17 cellular contexts compared by ENCODE assay signal in genomic region chr12:132415456-132416120, GRCh38.
DNase-seq lines count a peak whose midpoint lies in the region; ATAC-seq, FAIRE-seq and TF ChIP-seq lines count a peak whose summit lies in the region.
"Had no signal": no experiment of that assay in that cellular context is flagged by ENCODE, and none has a peak within 500 bp of the region (broad histone marks: within the 10 kb centered on the region; RNA-seq: fewer than 3 reads in every experiment).

No MANE protein-coding gene starts in this region.

- SMC1A ChIA-PET in GM12878 (lab: Charles Lee; ENCODE audit: uncharacterized antibody, unreplicated experiment) = interaction anchor here (0.8 to 2.3 kb wide), 6 partner anchors 77 to 199 kb away, joined by 3 to 8 read pairs (median 4); no protein-coding TSS in a partner anchor

- BruUV-seq in GM12878 (replicated peaks; lab: Mats Ljungman, UMichigan) = no TSS peak
- BruUV-seq in Caco-2 (replicated peaks; lab: Mats Ljungman, UMichigan) = no TSS peak

- no peaks in the 10 kb centered on the region for H3K9me3 ChIP-seq in DOHH2 (ENCODE audit: control insufficient read depth, insufficient read depth, low read length)
- H3K9me3 ChIP-seq in GM12878 (replicated peaks; ENCODE audit: control insufficient read depth, insufficient read depth, low read length) = no peaks in the 10 kb centered on the region
- H3K9me3 ChIP-seq in lower lobe of right lung = no peaks in the 10 kb centered on the region
- H3K9me3 ChIP-seq in Caco-2 = no peaks in the 10 kb centered on the region
- H3K9me3 ChIP-seq: esophagus squamous epithelium, psoas muscle had no signal

- no peak overlapping the region for H3K27ac Mint-ChIP-seq in Caco-2 (ENCODE audit: unreplicated experiment)
- H3K27ac Mint-ChIP-seq: activated naive CD4-positive, alpha-beta T cell treated with anti-CD3 and anti-CD28 coated beads, Interleukin-2, amount 50 U/mL, for 72 hours; neural progenitor cell; T-cell had no signal

- H3K36me3 ChIP-seq in DOHH2 (ENCODE audit: control insufficient read depth, low read length) (no peaks in the 10 kb centered on the region), GM12878 (ENCODE audit: control insufficient read depth in 2 of 2, insufficient read depth in 2 of 2, low read length in 1 of 2) (no peaks in the 10 kb centered on the region), lower lobe of right lung (no peaks in the 10 kb centered on the region), Caco-2 (ENCODE audit: control insufficient read depth, insufficient read depth, low read length) (no peaks in the 10 kb centered on the region)
- H3K36me3 ChIP-seq: esophagus squamous epithelium, neural progenitor cell had no signal

- 34% methylated on average over 20 of the region's 21 CpGs for WGBS in GM12878 (ENCODE audit: insufficient coverage, insufficient replicate concordance, low lambda C conversion rate, missing lambda C conversion rate)

- H3K79me2 ChIP-seq in DOHH2 (ENCODE audit: control insufficient read depth, low read length) (no peaks in the 10 kb centered on the region), GM12878 (ENCODE audit: control insufficient read depth, insufficient read depth, low read length) (no peaks in the 10 kb centered on the region)

- peak overlapping the region; percentile 29 for H3K4me2 ChIP-seq in DOHH2 (ENCODE audit: low read length)
- H3K4me2 ChIP-seq in GM12878 (ENCODE audit: control insufficient read depth, insufficient read depth) = no peak overlapping the region; the same call in 1 of the 2 replicates
- H3K4me2 ChIP-seq: neural progenitor cell had no signal

- H3K4me3 ChIP-seq in DOHH2 (ENCODE audit: low read length) (no peak overlapping the region), GM12878 (no peak overlapping the region), lower lobe of right lung (no peak overlapping the region), Caco-2 (ENCODE audit: low read depth, low read length) (no peak overlapping the region)
- H3K4me3 ChIP-seq: neural progenitor cell, psoas muscle had no signal

- H3F3A ChIP-seq in DOHH2 (ENCODE audit: control insufficient read depth, insufficient read depth) = no peaks in the 10 kb centered on the region

- H4K20me1 ChIP-seq in DOHH2 (ENCODE audit: control insufficient read depth, insufficient read depth, low read depth, low read length) (no peaks in the 10 kb centered on the region), GM12878 (ENCODE audit: control insufficient read depth, insufficient read depth) (no peaks in the 10 kb centered on the region)

- RAD21 ChIA-PET in GM12878 (lab: Charles Lee; ENCODE audit: unreplicated experiment) = interaction anchor here (1.0 to 3.2 kb wide), 11 partner anchors 12 to 200 kb away, joined by 3 to 23 read pairs (median 4); no protein-coding TSS in a partner anchor

- FAIRE-seq in GM12878 (lab: Jason Lieb, UNC) = no peak
- FAIRE-seq: colon had no signal

- TF ChIP-seq CTCF in DOHH2 (IDR thresholded peaks at IDR 0.05; ENCODE audit: low read depth, low read length, poor library complexity, severe bottlenecking) (no peak), GM12878 (IDR thresholded peaks at IDR 0.05 in 2 of 3, conservative IDR thresholded peaks at IDR 0.05 in 1 of 3; ENCODE audit: control insufficient read depth in 2 of 3, extremely low read depth in 1 of 3, insufficient read depth in 1 of 3, low read depth in 3 of 3, low read length in 3 of 3) (no peak), lower lobe of right lung (IDR thresholded peaks at IDR 0.05) (no peak), Caco-2 (IDR thresholded peaks at IDR 0.05; ENCODE audit: insufficient read depth in 1 of 2, low read depth in 1 of 2, low read length in 1 of 2, severe bottlenecking in 1 of 2, unreplicated experiment in 1 of 2) (no peak)

- no peak overlapping the region for H3K4me3 Mint-ChIP-seq in Caco-2 (ENCODE audit: unreplicated experiment)
- H3K4me3 Mint-ChIP-seq: effector memory CD8-positive, alpha-beta T cell; neural progenitor cell had no signal

- no peaks in the 10 kb centered on the region for H3K9me3 Mint-ChIP-seq in Caco-2 (ENCODE audit: unreplicated experiment)
- H3K9me3 Mint-ChIP-seq: activated naive CD4-positive, alpha-beta T cell treated with anti-CD3 and anti-CD28 coated beads, Interleukin-2, amount 50 U/mL, for 72 hours; effector memory CD8-positive, alpha-beta T cell; T-cell had no signal

- CTCF ChIA-PET in GM12878 (lab: Yijun Ruan, JAX) (interaction anchor here (0.9 to 5.0 kb wide), 13 partner anchors 33 to 262 kb away, joined by 4 to 44 read pairs (median 5); no protein-coding TSS in a partner anchor), Caco-2 (lab: Charles Lee) (interaction anchor here (0.6 to 3.3 kb wide), 9 partner anchors 101 to 262 kb away, joined by 3 to 44 read pairs (median 11); no protein-coding TSS in a partner anchor)

- H3K36me3 Mint-ChIP-seq in Caco-2 (ENCODE audit: insufficient read depth, unreplicated experiment) = no peaks in the 10 kb centered on the region
- H3K36me3 Mint-ChIP-seq: activated naive CD4-positive, alpha-beta T cell treated with anti-CD3 and anti-CD28 coated beads, Interleukin-2, amount 50 U/mL, for 72 hours; brain; neural progenitor cell; T-cell had no signal

- ATAC-seq in GM21529 (IDR thresholded peaks at IDR 0.05; ENCODE audit: unreplicated experiment) = peak; percentile 8
- peak; percentile 42 for ATAC-seq in GM12878
- peak; percentile 3 to 11 for ATAC-seq in lower lobe of right lung

- peaks cover 10% of the 10 kb centered on the region for H3K27me3 Mint-ChIP-seq in Caco-2 (ENCODE audit: insufficient read depth, unreplicated experiment)
- H3K27me3 Mint-ChIP-seq: effector memory CD8-positive, alpha-beta T cell had no signal

- no peaks in the 10 kb centered on the region for H3K9me2 ChIP-seq in DOHH2 (replicated peaks; ENCODE audit: control insufficient read depth, low read length)

- DNase-seq in GM12878 (ENCODE audit: low read depth, low spot score) (no peak), lower lobe of right lung (no peak), Caco-2 (no peak), head of caudate nucleus (no peak)
- no peak for DNase-seq in activated effector memory CD4-positive, alpha-beta T cell treated with anti-CD3 and anti-CD28 coated beads, Interleukin-2, amount 50 U/mL, for 16 hours
- no peak for DNase-seq in activated naive CD4-positive, alpha-beta T cell treated with Interleukin-2 at 50 U/mL for 16 hours
- DNase-seq: esophagus squamous epithelium, NCI-H1436 treated with DMSO at 0.1 percent for 48 hours had no signal

- no peak for TF ChIP-seq EP300 in GM12878 (IDR thresholded peaks at IDR 0.05; ENCODE audit: borderline replicate concordance in 1 of 2, control insufficient read depth in 1 of 2, low read depth in 2 of 2, low read length in 2 of 2)

- no peak overlapping the region for H3K9ac ChIP-seq in GM12878 (ENCODE audit: control insufficient read depth, insufficient read depth, low read length)
- H3K9ac ChIP-seq: neural progenitor cell had no signal

- H3K27ac ChIP-seq in DOHH2 (ENCODE audit: low read depth, low read length) (no peak overlapping the region), GM12878 (ENCODE audit: control insufficient read depth, insufficient read depth) (no peak overlapping the region), lower lobe of right lung (no peak overlapping the region)
- H3K27ac ChIP-seq: esophagus squamous epithelium, neural progenitor cell, psoas muscle had no signal

- in situ Hi-C loops in GM12878 (cut with MboI) = loop anchor here (5.0 kb wide), 3 partner anchors 97 to 197 kb away; partner anchors contain the start of gene LRCOL1

- no peak for TF ChIP-seq POLR2A in GM12878 (IDR thresholded peaks at IDR 0.05; ENCODE audit: low read depth, low read length)

- peaks cover 10% of the 10 kb centered on the region for H3K27me3 ChIP-seq in DOHH2 (ENCODE audit: control insufficient read depth, low read length)
- H3K27me3 ChIP-seq in GM12878 (replicated peaks in 1 of 2; ENCODE audit: control insufficient read depth in 2 of 2, insufficient read depth in 2 of 2, low read length in 1 of 2) = 0 out of 4 replicates have a peak, but pooled peaks cover 0 to 3% of the 10 kb centered on the region in 2 experiments
- peaks cover 38% of the 10 kb centered on the region for H3K27me3 ChIP-seq in lower lobe of right lung (ENCODE audit: low read depth)
- H3K27me3 ChIP-seq in Caco-2 (replicated peaks; ENCODE audit: control insufficient read depth, insufficient read depth, low read length) = no peaks in the 10 kb centered on the region

- peak overlapping the region; percentile 63; the same call in 1 of the 2 replicates for H2AFZ ChIP-seq in GM12878 (ENCODE audit: control insufficient read depth, low read depth, low read length)
- H2AFZ ChIP-seq: neural progenitor cell had no signal

- H3K4me1 ChIP-seq in DOHH2 (ENCODE audit: control insufficient read depth, low read length) = peaks cover 7% of the 10 kb centered on the region
- peaks cover 3% of the 10 kb centered on the region; the same call in 1 of the 2 replicates for H3K4me1 ChIP-seq in GM12878 (ENCODE audit: control insufficient read depth, insufficient read depth, low read length)
- H3K4me1 ChIP-seq in lower lobe of right lung = peaks cover 9% of the 10 kb centered on the region
- H3K4me1 ChIP-seq in Caco-2 = peaks cover 11% of the 10 kb centered on the region
- H3K4me1 ChIP-seq: psoas muscle had no signal

- POLR2A ChIA-PET in GM12878 (lab: Charles Lee) = no interaction called here
- POLR2A ChIA-PET in Caco-2 (lab: Charles Lee) = no interaction called here

- TF ChIP-seq RAD21 in GM12878 (IDR thresholded peaks at IDR 0.05; ENCODE audit: insufficient read depth, low read depth, low read length) = no peak

- H3K4me1 Mint-ChIP-seq in Caco-2 (ENCODE audit: low read depth, unreplicated experiment) = no peaks in the 10 kb centered on the region

- intact Hi-C loops in GM12878 (cut with micrococcal nuclease; ENCODE audit: unreplicated experiment) = loop anchor here (1.0 to 2.0 kb wide), 4 partner anchors 109 to 261 kb away; no protein-coding TSS in a partner anchor
- intact Hi-C loops in lower lobe of right lung (cut with DNase I) = no loop called here
- intact Hi-C loops in Caco-2 (cut with micrococcal nuclease; ENCODE audit: unreplicated experiment) = loop anchor here (1.0 to 2.0 kb wide), 4 partner anchors 108 to 261 kb away; no protein-coding TSS in a partner anchor
- intact Hi-C loops in head of caudate nucleus (cut with DNase I) = loop anchor here (5.0 to 10.0 kb wide), 2 partner anchors 109 to 197 kb away; partner anchors contain the start of gene LRCOL1

TF ChIP-seq in GM12878, 131 proteins besides CTCF, POLR2A, EP300 and RAD21 (continues in another document):
- no peak for TF ChIP-seq SPI1 (IDR thresholded peaks at IDR 0.05; ENCODE audit: borderline replicate concordance, insufficient read depth, low read depth, low read length)
- TF ChIP-seq SIX5 (IDR thresholded peaks at IDR 0.05; ENCODE audit: low read depth, low read length, severe bottlenecking) = no peak
- no peak for TF ChIP-seq EED (IDR thresholded peaks at IDR 0.05; ENCODE audit: low read depth)
- no peak for TF ChIP-seq BCL11A (IDR thresholded peaks at IDR 0.05; ENCODE audit: low read depth, low read length)
